11 cellular contexts compared by ENCODE assay signal in genomic region chr5:168651654-168652053, GRCh38.
DNase-seq lines count a peak whose midpoint lies in the region; ATAC-seq and TF ChIP-seq lines count a peak whose summit lies in the region.
"Had no signal": no experiment of that assay in that cellular context is flagged by ENCODE, and none has a peak within 500 bp of the region (broad histone marks: within the 10 kb centered on the region; RNA-seq: fewer than 3 reads in every experiment).

No MANE protein-coding gene starts in this region.

- peak overlapping the region; percentile 13 for H3K27ac ChIP-seq in brain microvascular endothelial cell
- H3K27ac ChIP-seq: testis, WERI-Rb-1 had no signal

- DNase-seq in AG10803 (ENCODE audit: low read depth) (peak; percentile 92), MG63 (peak; percentile 71), brain microvascular endothelial cell (peak; percentile 90), iris pigment epithelial cell (ENCODE audit: low read depth) (peak; percentile 85), NCI-H774 (lab: John Stamatoyannopoulos, UW) (no peak)
- DNase-seq: MM.1S, testis, WERI-Rb-1 had no signal

- peaks cover 2% of the 10 kb centered on the region; the same call in 1 of the 2 replicates for H3K9me3 ChIP-seq in MG63
- H3K9me3 ChIP-seq: testis had no signal

- ATAC-seq in HG03095 (IDR thresholded peaks at IDR 0.05; ENCODE audit: unreplicated experiment) (no peak), GM18502 (IDR thresholded peaks at IDR 0.05; ENCODE audit: poor library complexity, unreplicated experiment) (no peak), HG03565 (IDR thresholded peaks at IDR 0.05; ENCODE audit: unreplicated experiment) (no peak)

- TF ChIP-seq CTCF in AG10803 (conservative IDR thresholded peaks at IDR 0.05; ENCODE audit: low read length) (no peak), brain microvascular endothelial cell (IDR thresholded peaks at IDR 0.05; ENCODE audit: low read depth, low read length, missing control alignments) (no peak)

- H3K36me3 ChIP-seq in MG63 (no peaks in the 10 kb centered on the region), brain microvascular endothelial cell (replicated peaks) (no peaks in the 10 kb centered on the region)
- H3K36me3 ChIP-seq: WERI-Rb-1 had no signal

- no peak overlapping the region for H3K4me3 ChIP-seq in AG10803 (ENCODE audit: low read length)
- no peak overlapping the region for H3K4me3 ChIP-seq in MG63
- no peak overlapping the region for H3K4me3 ChIP-seq in brain microvascular endothelial cell (ENCODE audit: low read depth, low read length)
- H3K4me3 ChIP-seq: testis had no signal

- H3K27me3 ChIP-seq in MG63 = no peaks in the 10 kb centered on the region
- H3K27me3 ChIP-seq in brain microvascular endothelial cell (replicated peaks) = no peaks in the 10 kb centered on the region
- H3K27me3 ChIP-seq: testis had no signal

- in situ Hi-C loops in brain microvascular endothelial cell (cut with HindIII; ENCODE audit: low pct_ligation_motif_present, low sequenced_read_pairs) = no loop called here
